In the genomic region with DNA sequence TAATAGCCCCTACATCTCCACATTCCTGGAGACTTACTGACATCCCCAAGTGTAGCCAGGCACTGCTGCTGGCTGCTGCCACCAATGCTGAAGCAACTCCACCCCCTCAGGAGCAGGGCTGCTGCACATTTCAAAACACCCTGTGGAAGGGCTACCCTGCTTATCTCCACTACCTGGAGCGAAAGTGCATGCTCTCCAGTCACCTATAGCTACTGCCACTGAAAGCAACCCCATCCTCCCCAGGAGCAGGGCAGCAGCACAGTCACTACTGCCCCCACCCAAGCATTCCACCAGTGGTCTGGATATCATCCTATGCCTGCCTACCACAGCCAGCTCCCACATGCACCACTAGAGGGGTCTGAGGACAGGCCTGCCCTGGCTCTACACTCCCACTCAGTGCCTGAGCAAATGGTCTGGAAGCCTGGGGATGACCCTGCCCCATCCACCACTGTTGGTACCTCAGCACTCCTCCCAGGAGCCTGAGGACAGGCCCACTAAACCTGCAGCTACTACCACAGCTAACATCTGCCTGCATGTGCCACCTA, we compare ENCODE assay signal across 18 cellular contexts. TPM values are rescaled to one million over a fixed set of nuclear protein-coding genes. Genes with fewer than 3 reads are reported as not detected.
DNase-seq lines count a peak whose midpoint lies in the region; ATAC-seq and TF ChIP-seq lines count a peak whose summit lies in the region.
"Had no signal": no experiment of that assay in that cellular context is flagged by ENCODE, and none has a peak within 500 bp of the region (broad histone marks: within the 10 kb centered on the region; RNA-seq: fewer than 3 reads in every experiment).

No MANE protein-coding gene starts in this region.

- H3K4me3 Mint-ChIP-seq in Caco-2 (ENCODE audit: unreplicated experiment): no peak overlapping the region
- H3K4me3 Mint-ChIP-seq: CD4-positive, alpha-beta memory T cell; HFFc6 had no signal

- no peak overlapping the region for H2BK20ac ChIP-seq in IMR-90 (ENCODE audit: low read depth, low read length)

- H3K27ac ChIP-seq in IMR-90 (ENCODE audit: insufficient read depth, low read length): no peak overlapping the region
- H3K27ac ChIP-seq in neuronal stem cell (replicated peaks; ENCODE audit: low read length): no peak overlapping the region
- no peak overlapping the region for H3K27ac ChIP-seq in WERI-Rb-1
- H3K27ac ChIP-seq: BLaER1, HL-60, Peyer's patch, SK-N-MC had no signal

- peaks cover 20% of the 10 kb centered on the region for H3K36me3 Mint-ChIP-seq in Caco-2 (ENCODE audit: insufficient read depth, unreplicated experiment)

- H3K9me3 ChIP-seq in Caco-2 (no peaks in the 10 kb centered on the region; the same call in 1 of the 2 replicates), IMR-90 (ENCODE audit: control insufficient read depth, insufficient read depth, low read length) (no peaks in the 10 kb centered on the region; the same call in 1 of the 2 replicates), neuronal stem cell (replicated peaks in 1 of 2; ENCODE audit: control insufficient read depth in 2 of 2, insufficient read depth in 1 of 2, low read depth in 1 of 2, low read length in 2 of 2) (peaks cover 0 to 2% of the 10 kb centered on the region in 2 donors), WERI-Rb-1 (ENCODE audit: severe bottlenecking) (no peaks in the 10 kb centered on the region)
- H3K9me3 ChIP-seq: Peyer's patch had no signal

- CTCF ChIA-PET in Caco-2 (lab: Charles Lee) (no interaction called here), IMR-90 (lab: Yijun Ruan, JAX) (interaction anchor here (0.6 to 1.5 kb wide), 2 partner anchors 9 to 190 kb away, joined by 3 read pairs; no protein-coding TSS in a partner anchor)

- ATAC-seq in IMR-90 (ENCODE audit: low read depth): peak; percentile 32; the same call in 1 of the 2 replicates

- no peak overlapping the region for H4K5ac ChIP-seq in IMR-90 (ENCODE audit: low read depth, low read length)

- dilution Hi-C loops in IMR-90 (cut with HindIII; ENCODE audit: low sequenced_read_pairs, unreplicated experiment): no loop called here

- H3K9ac ChIP-seq in IMR-90 (ENCODE audit: low read depth, low read length) (no peak overlapping the region), neuronal stem cell (ENCODE audit: low read depth, low read length, poor library complexity) (no peak overlapping the region)
- H3K9ac ChIP-seq: BLaER1 had no signal

- no peak for TF ChIP-seq POLR2A in IMR-90 (IDR thresholded peaks at IDR 0.05; ENCODE audit: low read depth, low read length)

- H3K4me2 ChIP-seq in IMR-90 (ENCODE audit: low read depth, low read length): no peak overlapping the region
- H3K4me2 ChIP-seq in neuronal stem cell (ENCODE audit: insufficient read depth, low read length, poor library complexity, severe bottlenecking): no peak overlapping the region
- H3K4me2 ChIP-seq: BLaER1 had no signal

- intact Hi-C loops in Caco-2 (cut with micrococcal nuclease; ENCODE audit: unreplicated experiment) (no loop called here), IMR-90 (cut with micrococcal nuclease) (no loop called here), posterior vena cava (cut with DNase I) (no loop called here)

- H4K91ac ChIP-seq in IMR-90 (ENCODE audit: insufficient read depth, low read depth, low read length) (no peak overlapping the region), neuronal stem cell (ENCODE audit: low read depth, low read length, poor library complexity) (no peak overlapping the region)

- peaks cover 14% of the 10 kb centered on the region for H3K9me3 Mint-ChIP-seq in Caco-2 (ENCODE audit: unreplicated experiment)
- H3K9me3 Mint-ChIP-seq: HFFc6 had no signal

- H2BK12ac ChIP-seq in neuronal stem cell (ENCODE audit: low read length): no peak overlapping the region

- H4K20me1 ChIP-seq in IMR-90 (ENCODE audit: insufficient read depth, low read length): no peaks in the 10 kb centered on the region
- H4K20me1 ChIP-seq: BLaER1 had no signal

- no peak overlapping the region for H2BK5ac ChIP-seq in IMR-90 (ENCODE audit: low read depth, low read length, poor library complexity, severe bottlenecking)
- H2BK5ac ChIP-seq in neuronal stem cell (ENCODE audit: low read length): no peak overlapping the region

- H3K4ac ChIP-seq in IMR-90 (ENCODE audit: low read depth, low read length) (no peak overlapping the region), neuronal stem cell (ENCODE audit: low read length) (no peak overlapping the region)

- H3K36me3 ChIP-seq in Caco-2 (ENCODE audit: control insufficient read depth, insufficient read depth, low read length): no peaks in the 10 kb centered on the region
- H3K36me3 ChIP-seq in IMR-90 (ENCODE audit: control insufficient read depth, insufficient read depth, low read length): no peaks in the 10 kb centered on the region
- peaks cover 0 to 5% of the 10 kb centered on the region in 2 donors for H3K36me3 ChIP-seq in neuronal stem cell (replicated peaks in 1 of 2; ENCODE audit: control insufficient read depth in 2 of 2, insufficient read depth in 2 of 2, low read length in 2 of 2)
- H3K36me3 ChIP-seq in WERI-Rb-1: no peaks in the 10 kb centered on the region
- H3K36me3 ChIP-seq: Peyer's patch had no signal

- no peak overlapping the region for H2BK120ac ChIP-seq in IMR-90 (ENCODE audit: low read depth, low read length)
- no peak overlapping the region for H2BK120ac ChIP-seq in neuronal stem cell (ENCODE audit: low read depth, low read length)

- H2AK9ac ChIP-seq in IMR-90 (replicated peaks; ENCODE audit: low read depth, low read length, poor library complexity): peak overlapping the region; percentile 45

- TF ChIP-seq RAD21 in IMR-90 (IDR thresholded peaks at IDR 0.05; ENCODE audit: low read length): no peak

- H3K79me1 ChIP-seq in IMR-90 (ENCODE audit: low read depth in 1 of 2, low read length in 2 of 2) (peaks cover 10 to 18% of the 10 kb centered on the region in 2 experiments; a peak in 3 of 4 replicates), neuronal stem cell (ENCODE audit: low read depth, low read length) (no peaks in the 10 kb centered on the region)

- H3K9me1 ChIP-seq in IMR-90 (ENCODE audit: insufficient read depth, low read length): peaks cover 12% of the 10 kb centered on the region

- no peaks in the 10 kb centered on the region for H3K27me3 ChIP-seq in Caco-2 (replicated peaks; ENCODE audit: control insufficient read depth, insufficient read depth, low read length)
- no peaks in the 10 kb centered on the region for H3K27me3 ChIP-seq in IMR-90 (ENCODE audit: control insufficient read depth, insufficient read depth, low read length)
- H3K27me3 ChIP-seq in neuronal stem cell (ENCODE audit: control insufficient read depth in 3 of 3, insufficient read depth in 3 of 3, low read depth in 1 of 3, low read length in 3 of 3): no peaks in the 10 kb centered on the region
- H3K27me3 ChIP-seq in WERI-Rb-1 (ENCODE audit: insufficient read depth, low read depth, severe bottlenecking): no peaks in the 10 kb centered on the region
- H3K27me3 ChIP-seq: BLaER1, Peyer's patch had no signal

- H2BK15ac ChIP-seq in IMR-90 (ENCODE audit: low read depth, low read length) (no peak overlapping the region), neuronal stem cell (ENCODE audit: low read length) (no peak overlapping the region)

- 100% methylated on average over 1 of the region's 1 CpG; no CpG with 5 or more reads in 1 of the 2 experiments for WGBS in IMR-90 (ENCODE audit: extremely low coverage in 2 of 2, insufficient read length in 1 of 2), 2 experiments
- no CpG with 5 or more reads among the region's 1 CpG for WGBS in neuronal stem cell (ENCODE audit: extremely low coverage in 2 of 2, insufficient read length in 2 of 2, insufficient replicate concordance in 1 of 2), 2 donors

- H2AFZ ChIP-seq in IMR-90 (replicated peaks; ENCODE audit: low read length, poor library complexity): peak overlapping the region; percentile 24
- H2AFZ ChIP-seq in neuronal stem cell (ENCODE audit: low read length): no peak overlapping the region

- in situ Hi-C loops in IMR-90 (cut with MboI; ENCODE audit: low sequenced_read_pairs): no loop called here

- no peak overlapping the region for H3K18ac ChIP-seq in IMR-90 (ENCODE audit: low read depth, low read length)
- H3K18ac ChIP-seq in neuronal stem cell (ENCODE audit: low read length): peak overlapping the region; percentile 2

- TF ChIP-seq CTCF in Caco-2 (IDR thresholded peaks at IDR 0.05; ENCODE audit: insufficient read depth in 1 of 2, low read depth in 1 of 2, low read length in 1 of 2, severe bottlenecking in 1 of 2, unreplicated experiment in 1 of 2) (no peak), IMR-90 (conservative IDR thresholded peaks at IDR 0.05; ENCODE audit: low read depth, low read length) (no peak), WERI-Rb-1 (IDR thresholded peaks at IDR 0.05; ENCODE audit: low read depth, low read length) (no peak)

- POLR2A ChIA-PET in Caco-2 (lab: Charles Lee) (no interaction called here), IMR-90 (lab: Charles Lee; ENCODE audit: unreplicated experiment) (no interaction called here)

- peaks cover 16% of the 10 kb centered on the region for H3K4me1 Mint-ChIP-seq in Caco-2 (ENCODE audit: low read depth, unreplicated experiment)

- H3K4me1 ChIP-seq in Caco-2 (0 out of 2 replicates have a peak, but pooled peaks cover 3% of the 10 kb centered on the region), IMR-90 (ENCODE audit: control insufficient read depth, insufficient read depth, low read length) (no peaks in the 10 kb centered on the region; the same call in 1 of the 2 replicates), neuronal stem cell (ENCODE audit: control insufficient read depth in 2 of 2, insufficient read depth in 1 of 2, low read depth in 1 of 2, low read length in 2 of 2) (no peaks in the 10 kb centered on the region)
- H3K4me1 ChIP-seq: BLaER1, Peyer's patch had no signal

- H3K27ac Mint-ChIP-seq in Caco-2 (ENCODE audit: unreplicated experiment): peak overlapping the region; percentile 19
- H3K27ac Mint-ChIP-seq: HFFc6 had no signal

- no peak overlapping the region for H3K56ac ChIP-seq in IMR-90 (ENCODE audit: extremely low read depth, insufficient read depth, low read length)

- H2AK5ac ChIP-seq in IMR-90 (ENCODE audit: low read depth, low read length) (peak overlapping the region; percentile 14; the same call in 1 of the 2 replicates), neuronal stem cell (ENCODE audit: low read depth, low read length) (no peak overlapping the region)

- H3K4me3 ChIP-seq in Caco-2 (ENCODE audit: low read depth, low read length) (no peak overlapping the region), IMR-90 (ENCODE audit: insufficient read depth, low read depth, low read length) (no peak overlapping the region), neuronal stem cell (ENCODE audit: low read length in 2 of 2) (no peak overlapping the region), WERI-Rb-1 (ENCODE audit: low read depth, low read length) (no peak overlapping the region)
- H3K4me3 ChIP-seq: BLaER1, Peyer's patch, SK-N-MC had no signal

- no peaks in the 10 kb centered on the region for H3K27me3 Mint-ChIP-seq in Caco-2 (ENCODE audit: insufficient read depth, unreplicated experiment)
- H3K27me3 Mint-ChIP-seq: CD4-positive, alpha-beta memory T cell had no signal

- no peak overlapping the region for H3K14ac ChIP-seq in IMR-90 (replicated peaks; ENCODE audit: low read depth, low read length)
- H3K14ac ChIP-seq in neuronal stem cell (ENCODE audit: low read length): no peak overlapping the region

- H3K23ac ChIP-seq in IMR-90 (ENCODE audit: low read depth, low read length) (no peak overlapping the region), neuronal stem cell (ENCODE audit: low read depth, low read length, poor library complexity) (no peak overlapping the region)

- no peak overlapping the region for H4K8ac ChIP-seq in IMR-90 (ENCODE audit: low read depth in 2 of 2, low read length in 2 of 2)
- H4K8ac ChIP-seq in neuronal stem cell (ENCODE audit: low read depth, low read length): no peak overlapping the region

- no peak for DNase-seq in Caco-2
- DNase-seq in IMR-90: no peak
- DNase-seq in iPS-NIHi7 (ENCODE audit: extremely low spot score): peak; percentile 28
- no peak for DNase-seq in neuronal stem cell (ENCODE audit: low spot score)
- DNase-seq in posterior vena cava (ENCODE audit: low spot score): no peak
- no peak for DNase-seq in NCI-H1092 (lab: John Stamatoyannopoulos, UW)
- no peak for DNase-seq in WERI-Rb-1
- DNase-seq: CD4-positive, alpha-beta memory T cell; HFFc6; MM.1S; NCI-H1105; NCI-H1694; NCI-H2081 treated with DMSO at 0.1 percent for 48 hours; NK-92 treated with Interleukin-12 subunit alpha and Interleukin-12 subunit beta, amount 100 ng/mL, for 24 hours; Peyer's patch had no signal

- BruUV-seq in Caco-2 (replicated peaks; lab: Mats Ljungman, UMichigan): no TSS peak
- BruUV-seq in IMR-90 (replicated peaks; lab: Mats Ljungman, UMichigan): no TSS peak

RNA-seq across cellular contexts. Expression of a gene that starts 55.3 kb away (rescaled TPM):
- total RNA-seq in Caco-2 (2022) (52.1 and 53.5 TPM in 2 replicates), IMR-90 (2012; rRNA removed) (17.2 and 18.3 TPM in 2 replicates), posterior vena cava (10 to 100 TPM; 16.7 to 24.8 TPM)
- 10.4 and 11.5 TPM in 2 replicates for polyA plus RNA-seq in IMR-90 (2012; rRNA removed)
- 11.9 and 12.5 TPM in 2 replicates for polyA plus RNA-seq in IMR-90 (2012; cell fraction: cytosol; rRNA removed)
- polyA plus RNA-seq in IMR-90 (2012; cell fraction: nucleus; rRNA removed; ENCODE audit: low replicate concordance): 6.9 and 28.1 TPM in 2 replicates
- polyA plus RNA-seq in neuronal stem cell (2013, experiment 1 of 2): 20.2 TPM
- polyA plus RNA-seq in neuronal stem cell (2013, experiment 2 of 2): 20.9 TPM
